In genomic region chr21:46096997-46097825, GRCh38 we compare ENCODE assay signal across 8 cellular contexts. TPM values are rescaled to one million over a fixed set of nuclear protein-coding genes. Genes with fewer than 3 reads are reported as not detected.
DNase-seq lines count a peak whose midpoint lies in the region; ATAC-seq and TF ChIP-seq lines count a peak whose summit lies in the region.
"Had no signal": no experiment of that assay in that cellular context is flagged by ENCODE, and none has a peak within 500 bp of the region (broad histone marks: within the 10 kb centered on the region; RNA-seq: fewer than 3 reads in every experiment).

No MANE protein-coding gene starts in this region.

- H3K36me3 ChIP-seq in adrenal gland (replicated peaks in 1 of 2) (no peaks in the 10 kb centered on the region), testis (ENCODE audit: low read depth, missing control alignments) (no peaks in the 10 kb centered on the region)

- H3K27ac ChIP-seq in adrenal gland (peak overlapping the region in 3 of 5 donors; percentile 55 to 88 (median 69)), testis (peak overlapping the region; percentile 69 to 94)
- H3K27ac ChIP-seq: KMS-11 had no signal

- H3K9me3 ChIP-seq in adrenal gland (replicated peaks in 1 of 3), result peaks cover 0 to 4% (median 0%) of the 10 kb centered on the region in 3 donors
- H3K9me3 ChIP-seq in testis, result no peaks in the 10 kb centered on the region

- DNase-seq in HFF-Myc (ENCODE audit: extremely low read depth, low read depth) (no peak), adrenal gland (peak in 6 of 7 donors; percentile 9 to 42 (median 14)), left lobe of liver (ENCODE audit: low spot score) (peak; percentile 44), testis (peak; percentile 13), DMS 273 (lab: John Stamatoyannopoulos, UW; ENCODE audit: unreplicated experiment) (no peak), SK-N-DZ (ENCODE audit: low spot score) (no peak)

- intact Hi-C loops in adrenal gland (cut with DNase I) (loop anchor here (10.0 kb wide), 2 partner anchors 112 to 122 kb away; partner anchors contain the start of gene COL6A1 (in 1 of the 2)), testis (cut with DNase I; ENCODE audit: low total_unique reads) (loop anchor here (5.0 kb wide), 1 partner anchor 125 kb away; no protein-coding TSS in a partner anchor)

- TF ChIP-seq POLR2A in adrenal gland (IDR thresholded peaks at IDR 0.05) (no peak), testis (IDR thresholded peaks at IDR 0.05) (no peak)

- WGBS in adrenal gland, 4 donors, result 41 to 80% (median 60%) methylated on average over 9 to 32 of the region's 32 CpGs
- 30 to 67% methylated on average over 6 to 30 of the region's 32 CpGs for WGBS in testis, 2 donors

- H3K4me3 ChIP-seq in HFF-Myc (replicated peaks; ENCODE audit: low read depth, low read length) (peak overlapping the region; percentile 88), adrenal gland (peak overlapping the region in 2 of 4 donors; percentile 34 to 74), testis (peak overlapping the region; percentile 70 to 74)

- H3K4me1 ChIP-seq in adrenal gland (replicated peaks in 1 of 2) (no peaks in the 10 kb centered on the region), testis (peaks cover 3% of the 10 kb centered on the region)

- H3K27me3 ChIP-seq in adrenal gland, result peaks cover 15% of the 10 kb centered on the region
- no peaks in the 10 kb centered on the region for H3K27me3 ChIP-seq in testis

- no peak for TF ChIP-seq CTCF in HFF-Myc (IDR thresholded peaks at IDR 0.05; ENCODE audit: low read depth, low read length, missing control alignments)
- TF ChIP-seq CTCF in adrenal gland (IDR thresholded peaks at IDR 0.05), result no peak
- no peak for TF ChIP-seq CTCF in testis (IDR thresholded peaks at IDR 0.05)

- ATAC-seq in left lobe of liver, result no peak
- ATAC-seq in HG02610 (IDR thresholded peaks at IDR 0.05; ENCODE audit: unreplicated experiment), result no peak

RNA-seq across cellular contexts. Expression of gene COL6A2, which starts 0.7 kb away (rescaled TPM):
- total RNA-seq in adrenal gland, result 100 to 1,000 TPM in 7 of 8 donors, 10 to 100 TPM in 1; 80.3 to 335 (median 181) TPM
- polyA plus RNA-seq in adrenal gland, result 100 to 1,000 TPM in 2 of 3 donors, 10 to 100 TPM in 1; 19.0 to 543 (median 246) TPM
- 34.9 TPM for total RNA-seq in left lobe of liver
- 100 to 1,000 TPM; 192 to 236 TPM for total RNA-seq in testis
- polyA plus RNA-seq in testis (ENCODE audit: insufficient read depth, low read depth, low replicate concordance), result 362 TPM
- polyA plus RNA-seq in SK-N-DZ (2014; cell fraction: cytosol; rRNA removed), result 11.0 and 15.4 TPM in 2 replicates
- polyA plus RNA-seq in SK-N-DZ (2014; cell fraction: nucleus; rRNA removed), result 88.2 and 111 TPM in 2 replicates

RNA-seq across cellular contexts. Expression of gene FTCD, which starts 58.2 kb away (rescaled TPM):
- total RNA-seq in adrenal gland (1 to 10 TPM in 4 of 8 donors, under 1 TPM in 2, not detected in 2; 0.36 to 2.1 (median 1.8) TPM), left lobe of liver (668 TPM), testis (10 to 100 TPM; 50.5 to 63.5 TPM)
- polyA plus RNA-seq in adrenal gland (10 to 100 TPM in 2 of 3 donors, under 1 TPM in 1; 0.20 to 16.8 (median 11.4) TPM), testis (ENCODE audit: insufficient read depth, low read depth, low replicate concordance) (49.2 TPM)
- polyA plus RNA-seq in SK-N-DZ (2014; cell fraction: cytosol; rRNA removed), result 0.22 TPM in 1 of 2 replicates, not detected in the other
- 1.2 TPM in 2 replicates for polyA plus RNA-seq in SK-N-DZ (2014; cell fraction: nucleus; rRNA removed)

Comparison
In these comparisons a context has a peak if more than half of its experiments do, and no peak if none do; other contexts are left out.
1. DNase-seq: peak in adrenal gland (6 of 7), left lobe of liver (single experiment) and testis (single experiment); none in HFF-Myc (single experiment), DMS 273 (single experiment) and SK-N-DZ (single experiment).
2. RNA of gene FTCD, which starts 58.2 kb away (total RNA-seq): 668 TPM in left lobe of liver (single experiment) and 50.5 to 63.5 TPM in testis; 0.36 to 2.1 TPM in adrenal gland; every median in the first group is over 10 times any median in the second.